Comparison of ENCODE assay signal across 12 cellular contexts in genomic region chr17:21173543-21173942, GRCh38.
"Had no signal": no experiment of that assay in that cellular context is flagged by ENCODE, and none has a peak within 500 bp of the region (broad histone marks: within the 10 kb centered on the region; RNA-seq: fewer than 3 reads in every experiment).

No MANE protein-coding gene starts in this region.

- H3K4me2 ChIP-seq: smooth muscle cell had no signal

- H3K27ac ChIP-seq: left lung, pancreas, SJSA1 had no signal

- H3K27me3 ChIP-seq: left lung, pancreas, SJSA1 had no signal

- H3K4me3 ChIP-seq: left lung, pancreas, SJSA1, smooth muscle cell had no signal

- H3K9me3 Mint-ChIP-seq: activated T-helper 1 cell treated with anti-CD3 and anti-CD28 coated beads, Interleukin-12 subunit alpha, Interleukin-12 subunit beta, Interleukin-2, Interleukin-4 antibody, amounts not matched to agents 30 ng/mL and 10 ng/mL and 1 ng/mL, durations not matched to agents 14 hours and 24 hours and 36 hours; T-helper 2 cell treated with Interferon-gamma antibody and Interleukin-4, amounts not matched to agents 5 μg/mL and 100 μg/mL, for 36 hours had no signal

- ATAC-seq: activated CD4-positive, CD25-positive, alpha-beta regulatory T cell treated with anti-CD3 and anti-CD28 coated beads, Interleukin-2, amount 50 U/mL, for 24 hours; left lung; pancreas had no signal

- H3K4me1 ChIP-seq: pancreas, SJSA1 had no signal

- H3K27ac Mint-ChIP-seq: activated T-helper 1 cell treated with anti-CD3 and anti-CD28 coated beads, Interleukin-12 subunit alpha, Interleukin-12 subunit beta, Interleukin-2, Interleukin-4 antibody, amounts not matched to agents 30 ng/mL and 10 ng/mL and 1 ng/mL, durations not matched to agents 14 hours and 24 hours and 36 hours; T-helper 2 cell treated with Interferon-gamma antibody and Interleukin-4, amounts not matched to agents 5 μg/mL and 100 μg/mL, for 36 hours had no signal

- H3K9me3 ChIP-seq: left lung, pancreas, SJSA1 had no signal

- H3K4me3 Mint-ChIP-seq: activated T-helper 1 cell treated with anti-CD3 and anti-CD28 coated beads, Interleukin-12 subunit alpha, Interleukin-12 subunit beta, Interleukin-2, Interleukin-4 antibody, amounts not matched to agents 30 ng/mL and 10 ng/mL and 1 ng/mL, durations not matched to agents 14 hours and 24 hours and 36 hours; T-helper 2 cell treated with Interferon-gamma antibody and Interleukin-4, amounts not matched to agents 5 μg/mL and 100 μg/mL, for 36 hours had no signal

- DNase-seq: activated CD4-positive, alpha-beta T cell treated with anti-CD3 and anti-CD28 coated beads, Interleukin-2, amount 50 U/mL, for 48 hours; activated naive CD4-positive, alpha-beta T cell treated with Interleukin-2 at 50 U/mL for 16 hours; central memory CD4-positive, alpha-beta T cell; left lung; SW 1271; trophoblast cell had no signal
